ENCODE assay signal across 24 cellular contexts in genomic region chr4:20987191-20987590, GRCh38.
"Had no signal": no experiment of that assay in that cellular context is flagged by ENCODE, and none has a peak within 500 bp of the region (broad histone marks: within the 10 kb centered on the region; RNA-seq: fewer than 3 reads in every experiment).

No MANE protein-coding gene starts in this region.

- H3K4me2 ChIP-seq: PC-9 had no signal

- H3K27ac ChIP-seq: PC-9 had no signal

- FAIRE-seq: astrocyte had no signal

- DNase-seq: activated B cell treated with CpG ODN at 0.5 μM for 24 hours; activated CD4-positive, alpha-beta T cell treated with anti-CD3 and anti-CD28 coated beads for 1 hour; activated CD4-positive, alpha-beta T cell treated with anti-CD3 and anti-CD28 coated beads, Interleukin-2, amount 10 ng/mL, durations not matched to agents 24 days and 14 days; activated CD4-positive, alpha-beta T cell treated with anti-CD3 and anti-CD28 coated beads, Interleukin-2, amount 50 U/mL, for 48 hours; activated CD8-positive, alpha-beta memory T cell treated with anti-CD3 and anti-CD28 coated beads for 24 hours; activated gamma-delta T cell; activated naive CD4-positive, alpha-beta T cell treated with anti-CD3 and anti-CD28 coated beads for 36 hours; activated T-cell treated with anti-CD3 and anti-CD28 coated beads, Interleukin-2, amount 50 U/mL, for 4 hours; amygdala; NCI-H1092; NCI-H1417; NCI-H2029; NCI-H345; NCI-H510A; NCI-H69; NK-92 treated with Interleukin-12 subunit alpha and Interleukin-12 subunit beta, amount 100 ng/mL, for 24 hours; PC-9; SHP77 treated with DMSO at 0.1 percent for 48 hours; T-helper 17 cell; T-helper 9 cell had no signal

- H3K4me3 ChIP-seq: PC-9 had no signal

- H3K27me3 Mint-ChIP-seq: activated B cell treated with CpG ODN at 0.5 μM for 24 hours; activated CD4-positive, alpha-beta T cell treated with anti-CD3 and anti-CD28 coated beads, Interleukin-2, amount 10 ng/mL, durations not matched to agents 24 days and 14 days; central memory CD8-positive, alpha-beta T cell had no signal

- H3K27ac Mint-ChIP-seq: activated B cell treated with CpG ODN at 0.5 μM for 24 hours; activated CD4-positive, alpha-beta T cell treated with anti-CD3 and anti-CD28 coated beads, Interleukin-2, amount 10 ng/mL, durations not matched to agents 24 days and 14 days; activated naive CD4-positive, alpha-beta T cell treated with anti-CD3 and anti-CD28 coated beads for 36 hours; activated naive CD8-positive, alpha-beta T cell; brain; T-helper 17 cell had no signal

- ATAC-seq: activated T-cell treated with anti-CD3 and anti-CD28 coated beads, Interleukin-2, amount 50 U/mL, for 4 hours; T-helper 17 cell had no signal

- H2AFZ ChIP-seq: PC-9 had no signal

- H3K9me3 Mint-ChIP-seq: activated T-cell treated with anti-CD3 and anti-CD28 coated beads, Interleukin-2, amount 50 U/mL, for 4 hours had no signal

- H3K4me1 Mint-ChIP-seq: activated B cell treated with CpG ODN at 0.5 μM for 24 hours; activated CD4-positive, alpha-beta T cell treated with anti-CD3 and anti-CD28 coated beads, Interleukin-2, amount 10 ng/mL, durations not matched to agents 24 days and 14 days; central memory CD8-positive, alpha-beta T cell; T-helper 17 cell had no signal

- H3K36me3 Mint-ChIP-seq: activated naive CD8-positive, alpha-beta T cell; brain had no signal

- H3K4me3 Mint-ChIP-seq: activated B cell treated with CpG ODN at 0.5 μM for 24 hours; activated CD4-positive, alpha-beta T cell treated with anti-CD3 and anti-CD28 coated beads, Interleukin-2, amount 10 ng/mL, durations not matched to agents 24 days and 14 days; activated naive CD4-positive, alpha-beta T cell treated with anti-CD3 and anti-CD28 coated beads for 36 hours; activated naive CD8-positive, alpha-beta T cell; activated T-cell treated with anti-CD3 and anti-CD28 coated beads, Interleukin-2, amount 50 U/mL, for 4 hours; brain; central memory CD8-positive, alpha-beta T cell; T-helper 17 cell had no signal
